Comparison of ENCODE assay signal across 2 cellular contexts in the genomic region with DNA sequence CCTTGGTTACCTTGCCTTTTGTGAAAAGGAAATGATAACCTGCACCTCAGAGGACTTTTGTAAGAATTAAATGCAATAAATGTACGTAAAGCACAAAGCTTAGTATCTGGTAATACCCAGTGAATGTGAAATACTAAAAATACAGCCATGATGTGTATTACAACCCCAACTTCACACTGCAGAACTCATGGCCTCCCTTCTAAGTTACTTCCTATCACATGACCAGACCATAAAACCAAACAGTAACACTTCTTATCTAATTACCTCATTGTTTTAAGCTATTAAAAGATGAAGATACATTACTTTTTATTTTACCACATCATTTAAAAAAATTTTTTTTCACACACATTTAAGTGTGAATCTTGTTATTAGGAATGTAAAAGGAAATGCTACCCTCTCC.
A peak's percentile ranks its signal among the peaks of the same experiment; 100 is the strongest.
TF ChIP-seq lines count a peak whose summit lies in the region.

No MANE protein-coding gene starts in this region.

TF ChIP-seq in K562, 482 proteins besides CTCF, POLR2A, EP300 and RAD21:
- 0 out of 2 replicates have a peak, but pooled peaks have one; percentile 14 for TF ChIP-seq RAD51 (IDR thresholded peaks at IDR 0.05; ENCODE audit: borderline replicate concordance, low read depth)
- TF ChIP-seq TFE3 (CRISPR knock-in tag; IDR thresholded peaks at IDR 0.05), result peak; percentile 41; the same call in 1 of the 2 replicates
- no peak for TF ChIP-seq MNT (conservative IDR thresholded peaks at IDR 0.05)
TF ChIP-seq in K562: peak in this region for 2.

TF ChIP-seq in neural cell, 6 proteins besides CTCF, POLR2A, EP300 and RAD21 (continued from another document):
- no peak for TF ChIP-seq EZH2 (IDR thresholded peaks at IDR 0.05; ENCODE audit: borderline replicate concordance, insufficient read depth, low read length, poor library complexity, severe bottlenecking)
- no peak for TF ChIP-seq MXI1 (conservative IDR thresholded peaks at IDR 0.05; ENCODE audit: poor library complexity, severe bottlenecking)
- TF ChIP-seq SMC3 (conservative IDR thresholded peaks at IDR 0.05; ENCODE audit: poor library complexity), result no peak
- no peak for TF ChIP-seq TAF1 (IDR thresholded peaks at IDR 0.05; ENCODE audit: low read depth)
- TF ChIP-seq, protein P1, sequence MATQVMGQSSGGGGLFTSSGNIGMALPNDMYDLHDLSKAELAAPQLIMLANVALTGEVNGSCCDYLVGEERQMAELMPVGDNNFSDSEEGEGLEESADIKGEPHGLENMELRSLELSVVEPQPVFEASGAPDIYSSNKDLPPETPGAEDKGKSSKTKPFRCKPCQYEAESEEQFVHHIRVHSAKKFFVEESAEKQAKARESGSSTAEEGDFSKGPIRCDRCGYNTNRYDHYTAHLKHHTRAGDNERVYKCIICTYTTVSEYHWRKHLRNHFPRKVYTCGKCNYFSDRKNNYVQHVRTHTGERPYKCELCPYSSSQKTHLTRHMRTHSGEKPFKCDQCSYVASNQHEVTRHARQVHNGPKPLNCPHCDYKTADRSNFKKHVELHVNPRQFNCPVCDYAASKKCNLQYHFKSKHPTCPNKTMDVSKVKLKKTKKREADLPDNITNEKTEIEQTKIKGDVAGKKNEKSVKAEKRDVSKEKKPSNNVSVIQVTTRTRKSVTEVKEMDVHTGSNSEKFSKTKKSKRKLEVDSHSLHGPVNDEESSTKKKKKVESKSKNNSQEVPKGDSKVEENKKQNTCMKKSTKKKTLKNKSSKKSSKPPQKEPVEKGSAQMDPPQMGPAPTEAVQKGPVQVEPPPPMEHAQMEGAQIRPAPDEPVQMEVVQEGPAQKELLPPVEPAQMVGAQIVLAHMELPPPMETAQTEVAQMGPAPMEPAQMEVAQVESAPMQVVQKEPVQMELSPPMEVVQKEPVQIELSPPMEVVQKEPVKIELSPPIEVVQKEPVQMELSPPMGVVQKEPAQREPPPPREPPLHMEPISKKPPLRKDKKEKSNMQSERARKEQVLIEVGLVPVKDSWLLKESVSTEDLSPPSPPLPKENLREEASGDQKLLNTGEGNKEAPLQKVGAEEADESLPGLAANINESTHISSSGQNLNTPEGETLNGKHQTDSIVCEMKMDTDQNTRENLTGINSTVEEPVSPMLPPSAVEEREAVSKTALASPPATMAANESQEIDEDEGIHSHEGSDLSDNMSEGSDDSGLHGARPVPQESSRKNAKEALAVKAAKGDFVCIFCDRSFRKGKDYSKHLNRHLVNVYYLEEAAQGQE (IDR thresholded peaks at IDR 0.05; ENCODE audit: borderline replicate concordance), result no peak
